Comparison of ENCODE assay signal across 17 cellular contexts in genomic region chr7:32681174-32681518, GRCh38.
"Had no signal": no experiment of that assay in that cellular context is flagged by ENCODE, and none has a peak within 500 bp of the region (broad histone marks: within the 10 kb centered on the region; RNA-seq: fewer than 3 reads in every experiment).

No MANE protein-coding gene starts in this region.

- H3K4me3 Mint-ChIP-seq: activated CD8-positive, alpha-beta memory T cell treated with anti-CD3 and anti-CD28 coated beads, Interleukin-2, amount 10 ng/mL, durations not matched to agents 7 days and 5 days; activated naive CD4-positive, alpha-beta T cell treated with anti-CD3 and anti-CD28 coated beads for 36 hours; nephron; stimulated activated naive CD8-positive, alpha-beta T cell treated with anti-CD3 and anti-CD28 coated beads, Interleukin-15, amount 100 ng/mL, for 72 hours had no signal

- H3K27me3 ChIP-seq: cardiac muscle cell had no signal

- H3K36me3 ChIP-seq: prostate gland had no signal

- H3K9me3 Mint-ChIP-seq: activated naive CD4-positive, alpha-beta T cell treated with anti-CD3 and anti-CD28 coated beads for 36 hours had no signal

- H3K4me1 ChIP-seq: prostate gland had no signal

- H3K27ac Mint-ChIP-seq: activated CD8-positive, alpha-beta memory T cell treated with anti-CD3 and anti-CD28 coated beads, Interleukin-2, amount 10 ng/mL, durations not matched to agents 7 days and 5 days; activated naive CD4-positive, alpha-beta T cell treated with anti-CD3 and anti-CD28 coated beads for 36 hours; activated T-helper 2 cell treated with anti-CD3 and anti-CD28 coated beads, Interferon-gamma antibody, Interleukin-2, Interleukin-4, amounts not matched to agents 10 μg/mL and 5 μg/mL and 100 μg/mL, durations not matched to agents 14 hours and 24 hours and 36 hours; nephron; stimulated activated naive CD8-positive, alpha-beta T cell treated with anti-CD3 and anti-CD28 coated beads, Interleukin-15, amount 100 ng/mL, for 72 hours had no signal

- DNase-seq: activated CD4-positive, alpha-beta T cell treated with anti-CD3 and anti-CD28 coated beads, Interleukin-2, amount 50 U/mL, for 4 hours; activated CD4-positive, CD25-positive, alpha-beta regulatory T cell treated with anti-CD3 and anti-CD28 coated beads, Interleukin-2, amount 50 U/mL, for 72 hours; activated CD8-positive, alpha-beta memory T cell treated with anti-CD3 and anti-CD28 coated beads, Interleukin-2, amount 10 ng/mL, durations not matched to agents 7 days and 5 days; activated naive CD4-positive, alpha-beta T cell treated with anti-CD3 and anti-CD28 coated beads for 36 hours; activated T-cell treated with anti-CD3 and anti-CD28 coated beads, Interleukin-2, amount 50 U/mL, for 1 hour; kidney glomerular epithelial cell; left ventricle myocardium superior; nucleus accumbens; right cardiac atrium; small intestine; stimulated activated naive CD8-positive, alpha-beta T cell treated with anti-CD3 and anti-CD28 coated beads, Interleukin-15, amount 100 ng/mL, for 72 hours; T-helper 1 cell; T1000 had no signal

- ATAC-seq: activated CD8-positive, alpha-beta memory T cell treated with anti-CD3 and anti-CD28 coated beads, Interleukin-2, amount 10 ng/mL, durations not matched to agents 7 days and 5 days; left ventricle myocardium superior; stimulated activated naive CD8-positive, alpha-beta T cell treated with anti-CD3 and anti-CD28 coated beads, Interleukin-15, amount 100 ng/mL, for 72 hours had no signal

- H3K27ac ChIP-seq: cardiac muscle cell, prostate gland had no signal

- H3K4me3 ChIP-seq: cardiac muscle cell, prostate gland had no signal

- H3K9me3 ChIP-seq: prostate gland had no signal

- H3K36me3 Mint-ChIP-seq: activated CD8-positive, alpha-beta memory T cell treated with anti-CD3 and anti-CD28 coated beads, Interleukin-2, amount 10 ng/mL, durations not matched to agents 7 days and 5 days had no signal

- H3K27me3 Mint-ChIP-seq: activated CD8-positive, alpha-beta memory T cell treated with anti-CD3 and anti-CD28 coated beads, Interleukin-2, amount 10 ng/mL, durations not matched to agents 7 days and 5 days had no signal

- H3K4me1 Mint-ChIP-seq: activated CD8-positive, alpha-beta memory T cell treated with anti-CD3 and anti-CD28 coated beads, Interleukin-2, amount 10 ng/mL, durations not matched to agents 7 days and 5 days; nephron had no signal
